26 cellular contexts compared by ENCODE assay signal in the genomic region with DNA sequence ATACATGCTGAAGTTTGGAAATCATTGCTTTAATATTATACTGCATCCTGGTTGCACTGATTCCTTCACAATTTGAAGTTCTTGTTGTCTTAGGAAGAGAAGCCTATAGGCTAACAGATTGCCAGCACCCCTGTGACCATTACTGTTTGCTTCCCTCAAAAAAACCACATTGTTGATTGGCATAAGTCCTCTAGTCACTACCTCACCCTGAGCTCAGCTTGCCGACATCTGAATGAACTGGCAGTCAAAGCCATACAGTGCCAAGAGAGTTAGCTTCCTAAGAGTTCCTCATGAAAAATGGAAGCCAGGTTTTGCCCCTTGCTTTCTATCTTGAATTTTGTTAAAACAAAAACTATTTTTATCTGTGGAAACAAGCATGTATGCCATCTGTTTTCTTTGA.
"Had no signal": no experiment of that assay in that cellular context is flagged by ENCODE, and none has a peak within 500 bp of the region (broad histone marks: within the 10 kb centered on the region; RNA-seq: fewer than 3 reads in every experiment).

No MANE protein-coding gene starts in this region.

- ATAC-seq: Panc1, Right ventricle myocardium inferior, SK-N-SH treated with all-trans-retinoic acid at 6 μM for 48 hours, T-cell had no signal

- FAIRE-seq: RCC 7860 had no signal

- DNase-seq: Kasumi-1, MG63, NCI-H1092, NCI-H1105, NCI-H1417 treated with DMSO at 0.1 percent for 48 hours, NCI-H1436 treated with DMSO at 0.1 percent for 48 hours, NCI-H1694 treated with DMSO at 0.1 percent for 48 hours, NCI-H187 treated with DMSO at 0.1 percent for 48 hours, NCI-H2029, NCI-H2081, NCI-H2171 treated with DMSO at 0.1 percent for 48 hours, NCI-H2227 treated with DMSO at 0.1 percent for 48 hours, NCI-H345, NCI-H510A, NCI-H524, NCI-H526, NCI-H774, PC-9, SHP77, SIG-M5, SJCRH30, T-cell had no signal
